8 cellular contexts compared by ENCODE assay signal in the genomic region with DNA sequence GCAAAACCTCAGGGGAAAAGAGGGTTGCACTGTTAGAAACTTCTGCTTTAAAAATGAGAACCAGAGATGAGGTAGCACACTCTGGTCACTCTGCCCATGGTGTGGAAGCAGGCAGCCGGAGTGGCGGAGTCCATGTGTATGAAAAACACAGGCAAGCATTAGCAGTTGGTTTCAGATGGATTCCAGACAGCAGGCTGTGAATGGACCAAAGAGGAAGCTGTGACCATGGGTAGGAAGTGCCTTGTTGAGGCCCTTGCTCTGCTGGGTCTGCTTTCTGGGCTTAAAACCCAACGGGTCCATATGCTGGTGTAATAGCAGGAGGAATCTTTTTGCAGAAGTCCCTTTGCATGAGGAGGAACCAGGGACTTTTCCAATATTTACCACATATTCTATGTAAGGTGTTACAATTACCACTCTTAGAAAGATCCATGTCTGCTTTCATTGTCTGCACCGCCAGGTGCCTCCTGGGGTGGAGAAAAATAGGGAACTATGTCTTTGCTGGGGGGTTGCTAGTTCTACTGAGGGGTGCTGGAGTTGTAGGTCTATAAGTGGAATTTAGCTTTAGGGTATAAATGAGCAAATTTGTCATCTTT.
A peak's percentile ranks its signal among the peaks of the same experiment; 100 is the strongest.
DNase-seq lines count a peak whose midpoint lies in the region; ATAC-seq and TF ChIP-seq lines count a peak whose summit lies in the region.

No MANE protein-coding gene starts in this region.

- H3K9me3 ChIP-seq in T-helper 17 cell (ENCODE audit: control insufficient read depth, low read length, poor library complexity, severe bottlenecking), result no peaks in the 10 kb centered on the region

- DNase-seq in T-helper 17 cell, result no peak
- peak; percentile 57 for DNase-seq in midbrain (lab: John Stamatoyannopoulos, UW)
- no peak for DNase-seq in progenitor cell of endocrine pancreas (ENCODE audit: low spot score, unreplicated experiment)
- DNase-seq in NCI-H187 treated with DMSO at 0.1 percent for 48 hours (lab: John Stamatoyannopoulos, UW), result no peak
- no peak for DNase-seq in inferior parietal cortex (ENCODE audit: extremely low spot score)
- no peak for DNase-seq in central memory CD4-positive, alpha-beta T cell

- peaks cover 43% of the 10 kb centered on the region for H3K4me1 Mint-ChIP-seq in T-helper 17 cell
- peaks cover 26% of the 10 kb centered on the region for H3K4me1 Mint-ChIP-seq in progenitor cell of endocrine pancreas (ENCODE audit: low read depth)

- peak overlapping the region; percentile 87 for H3K27ac Mint-ChIP-seq in T-helper 17 cell
- no peak overlapping the region for H3K27ac Mint-ChIP-seq in progenitor cell of endocrine pancreas

- no peaks in the 10 kb centered on the region for H3K27me3 Mint-ChIP-seq in T-helper 17 cell
- no peaks in the 10 kb centered on the region for H3K27me3 Mint-ChIP-seq in progenitor cell of endocrine pancreas

- H3K4me3 Mint-ChIP-seq in T-helper 17 cell, result peak overlapping the region; percentile 12
- no peak overlapping the region for H3K4me3 Mint-ChIP-seq in progenitor cell of endocrine pancreas (ENCODE audit: low read depth)

- H3K36me3 Mint-ChIP-seq in T-helper 17 cell (ENCODE audit: low read depth) (no peaks in the 10 kb centered on the region), progenitor cell of endocrine pancreas (ENCODE audit: insufficient read depth) (no peaks in the 10 kb centered on the region)

- TF ChIP-seq CTCF in progenitor cell of endocrine pancreas (IDR thresholded peaks at IDR 0.05; ENCODE audit: unreplicated experiment), result no peak

- ATAC-seq in GM18498 (IDR thresholded peaks at IDR 0.05; ENCODE audit: unreplicated experiment) (peak; percentile 15), HG02759 (IDR thresholded peaks at IDR 0.05; ENCODE audit: unreplicated experiment) (peak; percentile 13), T-helper 17 cell (peak; percentile 12)

- H3K9me3 Mint-ChIP-seq in progenitor cell of endocrine pancreas (ENCODE audit: low read depth), result no peaks in the 10 kb centered on the region
